26 cellular contexts compared by ENCODE assay signal in the genomic region with DNA sequence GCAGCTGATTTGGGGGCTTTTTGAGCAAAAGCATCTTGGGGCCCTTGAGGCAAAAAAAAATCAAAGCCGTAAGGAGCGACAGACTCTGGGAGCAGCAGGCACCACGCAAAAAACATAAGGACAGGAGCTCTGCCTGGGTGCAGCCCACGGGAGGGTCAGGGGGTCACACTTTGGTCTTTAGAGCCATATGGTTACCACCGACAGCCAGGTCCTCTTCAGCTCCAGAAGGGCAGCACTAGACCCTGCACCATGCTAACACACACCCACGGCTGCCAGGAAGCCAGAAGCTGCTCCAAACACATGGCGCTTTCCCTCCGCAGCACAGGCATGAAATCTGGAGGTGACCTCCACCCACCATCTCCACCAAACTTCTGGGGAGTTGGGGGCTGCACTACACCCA.
"Had no signal": no experiment of that assay in that cellular context is flagged by ENCODE, and none has a peak within 500 bp of the region (broad histone marks: within the 10 kb centered on the region; RNA-seq: fewer than 3 reads in every experiment).

No MANE protein-coding gene starts in this region.

- H3K36me3 Mint-ChIP-seq: mesothelial cell of epicardium; natural killer cell treated with Interleukin-12 subunit alpha and Interleukin-12 subunit beta and Interleukin-15 and Interleukin-18, amount 100 ng/mL, for 72 hours; neural progenitor cell had no signal

- DNase-seq: effector CD8-positive, alpha-beta T cell; endodermal cell; foreskin fibroblast; gastrocnemius medialis; heart left ventricle; left cardiac atrium; left lung; mesenchymal stem cell; mucosa of descending colon; naive B cell; posterior cingulate gyrus; psoas muscle; right cardiac atrium; sigmoid colon; stimulated activated CD4-positive, alpha-beta T cell treated with anti-CD3 and anti-CD28 coated beads, Interleukin-2, amount 100 ng/mL, for 24 hours; stimulated activated CD4-positive, alpha-beta T cell treated with anti-CD3 and anti-CD28 coated beads, Interleukin-4, amount 100 ng/mL, for 24 hours; transverse colon; upper lobe of right lung had no signal

- H3K27me3 Mint-ChIP-seq: naive B cell; natural killer cell treated with Interleukin-12 subunit alpha and Interleukin-12 subunit beta and Interleukin-15 and Interleukin-18, amount 100 ng/mL, for 72 hours; stimulated activated naive CD8-positive, alpha-beta T cell treated with anti-CD3 and anti-CD28 coated beads, Interleukin-15, amount 100 ng/mL, for 72 hours had no signal

- ATAC-seq: esophagus mucosa, gastrocnemius medialis, heart left ventricle, left lung, mucosa of descending colon, psoas muscle, right cardiac atrium had no signal

- FAIRE-seq: colon, islet of Langerhans had no signal

- H3K4me3 Mint-ChIP-seq: endodermal cell; mesothelial cell of epicardium; naive B cell; natural killer cell treated with Interleukin-12 subunit alpha and Interleukin-12 subunit beta and Interleukin-15 and Interleukin-18, amount 100 ng/mL, for 72 hours; neural progenitor cell; stimulated activated effector memory CD8-positive, alpha-beta T cell treated with anti-CD3 and anti-CD28 coated beads, Interleukin-12 subunit alpha, Interleukin-12 subunit beta, amount 100 ng/mL, for 72 hours; stimulated activated naive CD8-positive, alpha-beta T cell treated with anti-CD3 and anti-CD28 coated beads, Interleukin-15, amount 100 ng/mL, for 72 hours had no signal

- H3K4me1 Mint-ChIP-seq: mesothelial cell of epicardium, neural progenitor cell had no signal

- H3K27ac Mint-ChIP-seq: endodermal cell; mesothelial cell of epicardium; neural progenitor cell; stimulated activated effector memory CD8-positive, alpha-beta T cell treated with anti-CD3 and anti-CD28 coated beads, Interleukin-12 subunit alpha, Interleukin-12 subunit beta, amount 100 ng/mL, for 72 hours had no signal

- H3K9me3 Mint-ChIP-seq: endodermal cell; mesothelial cell of epicardium; naive B cell; natural killer cell treated with Interleukin-12 subunit alpha and Interleukin-12 subunit beta and Interleukin-15 and Interleukin-18, amount 100 ng/mL, for 72 hours; neural progenitor cell; stimulated activated effector memory CD8-positive, alpha-beta T cell treated with anti-CD3 and anti-CD28 coated beads, Interleukin-12 subunit alpha, Interleukin-12 subunit beta, amount 100 ng/mL, for 72 hours; stimulated activated naive CD8-positive, alpha-beta T cell treated with anti-CD3 and anti-CD28 coated beads, Interleukin-15, amount 100 ng/mL, for 72 hours had no signal
